Comparison of ENCODE assay signal across 25 cellular contexts in the genomic region with DNA sequence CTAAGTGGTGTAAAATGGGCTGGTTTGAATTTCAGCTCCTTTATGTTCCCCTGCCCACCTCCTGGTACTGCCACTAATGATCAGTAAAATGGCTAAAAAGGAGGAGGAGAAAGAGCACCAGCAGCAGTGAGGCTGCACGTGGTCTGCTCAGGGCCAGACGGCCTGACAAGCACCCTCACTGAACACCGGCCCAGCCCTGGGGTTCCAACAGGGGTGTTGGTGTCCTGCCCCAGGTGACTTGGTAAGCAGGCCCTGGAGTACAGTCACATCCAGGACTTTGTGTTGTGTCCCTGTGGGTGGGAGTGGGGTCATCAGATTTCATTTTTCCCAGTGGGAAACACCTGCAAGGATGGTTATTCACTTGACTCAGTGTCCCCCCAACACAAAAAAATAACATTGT.
"Had no signal": no experiment of that assay in that cellular context is flagged by ENCODE, and none has a peak within 500 bp of the region (broad histone marks: within the 10 kb centered on the region; RNA-seq: fewer than 3 reads in every experiment).

No MANE protein-coding gene starts in this region.

- H3K9me3 ChIP-seq: colonic mucosa, esophagus muscularis mucosa, pancreas, thyroid gland, upper lobe of right lung had no signal

- H3K27me3 Mint-ChIP-seq: activated naive CD8-positive, alpha-beta T cell; effector memory CD8-positive, alpha-beta T cell; naive thymus-derived CD8-positive, alpha-beta T cell; stimulated activated naive CD8-positive, alpha-beta T cell treated with anti-CD3 and anti-CD28 coated beads, Interleukin-15, Interleukin-2, amounts not matched to agents 100 ng/mL and 50 ng/mL, for 24 hours had no signal

- H3K4me3 Mint-ChIP-seq: activated CD8-positive, alpha-beta memory T cell treated with anti-CD3 and anti-CD28 coated beads, Interleukin-2, amount 10 ng/mL, durations not matched to agents 7 days and 5 days; activated naive CD8-positive, alpha-beta T cell; effector memory CD8-positive, alpha-beta T cell; mesothelial cell of epicardium; stimulated activated naive CD8-positive, alpha-beta T cell treated with anti-CD3 and anti-CD28 coated beads, Interleukin-15, Interleukin-2, amounts not matched to agents 100 ng/mL and 50 ng/mL, for 24 hours had no signal

- H3K27ac Mint-ChIP-seq: activated CD8-positive, alpha-beta memory T cell treated with anti-CD3 and anti-CD28 coated beads, Interleukin-2, amount 10 ng/mL, durations not matched to agents 7 days and 5 days; activated naive CD8-positive, alpha-beta T cell had no signal

- H3K9me3 Mint-ChIP-seq: effector memory CD8-positive, alpha-beta T cell; mesothelial cell of epicardium; naive thymus-derived CD8-positive, alpha-beta T cell; stimulated activated naive CD8-positive, alpha-beta T cell treated with anti-CD3 and anti-CD28 coated beads, Interleukin-15, Interleukin-2, amounts not matched to agents 100 ng/mL and 50 ng/mL, for 24 hours; WTC11 had no signal

- H3K4me3 ChIP-seq: colonic mucosa, dorsolateral prefrontal cortex, esophagus muscularis mucosa, lung, pancreas, thyroid gland, upper lobe of right lung had no signal

- H3K27me3 ChIP-seq: colonic mucosa, dorsolateral prefrontal cortex, esophagus muscularis mucosa, pancreas, thyroid gland, upper lobe of right lung had no signal

- H3K36me3 Mint-ChIP-seq: activated CD8-positive, alpha-beta memory T cell treated with anti-CD3 and anti-CD28 coated beads, Interleukin-2, amount 10 ng/mL, durations not matched to agents 7 days and 5 days; activated naive CD8-positive, alpha-beta T cell; mesothelial cell of epicardium had no signal

- FAIRE-seq: bronchial epithelial cell, frontal cortex, pancreas had no signal

- H3K36me3 ChIP-seq: colonic mucosa, esophagus muscularis mucosa, pancreas, thyroid gland, upper lobe of right lung had no signal

- ATAC-seq: activated CD8-positive, alpha-beta memory T cell treated with anti-CD3 and anti-CD28 coated beads, Interleukin-2, amount 10 ng/mL, durations not matched to agents 7 days and 5 days; effector memory CD8-positive, alpha-beta T cell; left lobe of liver; naive thymus-derived CD8-positive, alpha-beta T cell; pancreas; upper lobe of right lung had no signal

- H3K27ac ChIP-seq: dorsolateral prefrontal cortex, pancreas, thyroid gland, upper lobe of right lung had no signal

- DNase-seq: activated CD4-positive, alpha-beta T cell treated with anti-CD3 and anti-CD28 coated beads, Interleukin-2, amount 50 U/mL, for 48 hours; activated CD8-positive, alpha-beta memory T cell treated with anti-CD3 and anti-CD28 coated beads, Interleukin-2, amount 10 ng/mL, durations not matched to agents 7 days and 5 days; activated gamma-delta T cell treated with Interleukin-2 at 50 U/mL for 16 hours; activated T-cell treated with anti-CD3 and anti-CD28 coated beads for 4 hours; colonic mucosa; dorsolateral prefrontal cortex; effector memory CD8-positive, alpha-beta T cell; glutamatergic neuron; hypothalamus; naive thymus-derived CD8-positive, alpha-beta T cell; pancreas; stimulated activated CD4-positive, alpha-beta T cell treated with anti-CD3 and anti-CD28 coated beads, Interleukin-12 subunit alpha, Interleukin-12 subunit beta, amount 100 ng/mL, for 4 hours; substantia nigra; T1000; thyroid gland; upper lobe of right lung had no signal
